ENCODE assay signal across 16 cellular contexts in genomic region chr17:73400915-73401545, GRCh38.
DNase-seq lines count a peak whose midpoint lies in the region; ATAC-seq and TF ChIP-seq lines count a peak whose summit lies in the region.
"Had no signal": no experiment of that assay in that cellular context is flagged by ENCODE, and none has a peak within 500 bp of the region (broad histone marks: within the 10 kb centered on the region; RNA-seq: fewer than 3 reads in every experiment).

No MANE protein-coding gene starts in this region.

- H3K4me3 ChIP-seq in right atrium auricular region = no peak overlapping the region
- H3K4me3 ChIP-seq in GM23248 = no peak overlapping the region
- H3K4me3 ChIP-seq: GM12878 had no signal

- H3K27me3 ChIP-seq in right atrium auricular region (no peaks in the 10 kb centered on the region), GM23248 (replicated peaks; ENCODE audit: insufficient read depth) (no peaks in the 10 kb centered on the region)
- H3K27me3 ChIP-seq: BE2C had no signal

- H3K9me3 ChIP-seq in right atrium auricular region (no peaks in the 10 kb centered on the region), GM23248 (ENCODE audit: low read depth) (no peaks in the 10 kb centered on the region)
- H3K9me3 ChIP-seq: BE2C had no signal

- no peak overlapping the region for H3K4me2 ChIP-seq in GM23248 (ENCODE audit: unreplicated experiment)

- no peaks in the 10 kb centered on the region for H3K4me1 Mint-ChIP-seq in mesothelial cell of epicardium

- H3K79me2 ChIP-seq in GM23248 (ENCODE audit: insufficient read depth) = no peaks in the 10 kb centered on the region

- H3K9me2 ChIP-seq in GM23248 (ENCODE audit: insufficient read depth) = no peaks in the 10 kb centered on the region

- ATAC-seq in Right ventricle myocardium inferior = no peak
- ATAC-seq: CD8-positive, alpha-beta T cell; GM12878 had no signal

- no peak overlapping the region for H2AFZ ChIP-seq in GM23248

- no peak overlapping the region for H3K27ac Mint-ChIP-seq in mesothelial cell of epicardium
- H3K27ac Mint-ChIP-seq: CD8-positive, alpha-beta T cell had no signal

- in situ Hi-C loops in GM23248 (cut with MboI) = no loop called here

- H3K4me1 ChIP-seq in right atrium auricular region (no peaks in the 10 kb centered on the region), GM23248 (ENCODE audit: insufficient read depth) (no peaks in the 10 kb centered on the region)
- H3K4me1 ChIP-seq: BE2C had no signal

- no peaks in the 10 kb centered on the region for H3K27me3 Mint-ChIP-seq in mesothelial cell of epicardium (ENCODE audit: low read depth)

- no peak overlapping the region for H3K4me3 Mint-ChIP-seq in mesothelial cell of epicardium
- H3K4me3 Mint-ChIP-seq: CD8-positive, alpha-beta T cell had no signal

- H3K36me3 ChIP-seq in right atrium auricular region (no peaks in the 10 kb centered on the region), GM23248 (ENCODE audit: low read depth) (no peaks in the 10 kb centered on the region)
- H3K36me3 ChIP-seq: BE2C had no signal

- TF ChIP-seq CTCF in right atrium auricular region (IDR thresholded peaks at IDR 0.05) (no peak), mesothelial cell of epicardium (IDR thresholded peaks at IDR 0.05; ENCODE audit: unreplicated experiment) (no peak)

- H3F3A ChIP-seq in GM23248 (ENCODE audit: insufficient read depth) = no peaks in the 10 kb centered on the region

- DNase-seq in DMS 273 (lab: John Stamatoyannopoulos, UW; ENCODE audit: unreplicated experiment) = peak; percentile 41
- no peak for DNase-seq in DMS 273 treated with DMSO at 0.1 percent for 48 hours (lab: John Stamatoyannopoulos, UW)
- DNase-seq in Right ventricle myocardium inferior (ENCODE audit: missing footprints) = peak; percentile 43
- DNase-seq in right atrium auricular region (ENCODE audit: low spot score) = no peak
- DNase-seq in NCI-H69 (lab: John Stamatoyannopoulos, UW) = peak; percentile 92
- no peak for DNase-seq in mesothelial cell of epicardium (ENCODE audit: low spot score in 2 of 2, unreplicated experiment in 2 of 2)
- DNase-seq in GM23248 = no peak
- DNase-seq in cerebellar nuclear complex (lab: John Stamatoyannopoulos, UW) = no peak
- DNase-seq: CD8-positive, alpha-beta T cell; GDM1; GOT3; KG1; NCI-H1417 treated with DMSO at 0.1 percent for 48 hours had no signal

- no peak overlapping the region for H3K27ac ChIP-seq in right atrium auricular region
- H3K27ac ChIP-seq in GM23248 = no peak overlapping the region
- H3K27ac ChIP-seq: 22Rv1 had no signal

- H3K9me3 Mint-ChIP-seq in mesothelial cell of epicardium = no peaks in the 10 kb centered on the region
- H3K9me3 Mint-ChIP-seq: CD8-positive, alpha-beta T cell had no signal

- no peaks in the 10 kb centered on the region for H3K36me3 Mint-ChIP-seq in mesothelial cell of epicardium

- intact Hi-C loops in Right ventricle myocardium inferior (cut with DNase I) = no loop called here

- 77 to 79% methylated on average over 18 of the region's 18 CpGs for WGBS in GM23248 (ENCODE audit: low coverage in 1 of 2, low lambda C conversion rate in 2 of 2, missing lambda C conversion rate in 2 of 2), 2 experiments

- H3K9ac ChIP-seq in GM23248 = no peak overlapping the region

- no peaks in the 10 kb centered on the region for H4K20me1 ChIP-seq in GM23248 (ENCODE audit: insufficient read depth)

Comparison
In these comparisons a context has a peak if more than half of its experiments do, and no peak if none do; other contexts are left out.
1. DNase-seq: peak in DMS 273 (single experiment), Right ventricle myocardium inferior (single experiment) and NCI-H69 (single experiment); none in DMS 273 treated with DMSO at 0.1 percent for 48 hours (single experiment), right atrium auricular region (single experiment), mesothelial cell of epicardium (0 of 2), GM23248 (single experiment) and cerebellar nuclear complex (0 of 2).